Comparison of ENCODE assay signal across 9 cellular contexts in the genomic region with DNA sequence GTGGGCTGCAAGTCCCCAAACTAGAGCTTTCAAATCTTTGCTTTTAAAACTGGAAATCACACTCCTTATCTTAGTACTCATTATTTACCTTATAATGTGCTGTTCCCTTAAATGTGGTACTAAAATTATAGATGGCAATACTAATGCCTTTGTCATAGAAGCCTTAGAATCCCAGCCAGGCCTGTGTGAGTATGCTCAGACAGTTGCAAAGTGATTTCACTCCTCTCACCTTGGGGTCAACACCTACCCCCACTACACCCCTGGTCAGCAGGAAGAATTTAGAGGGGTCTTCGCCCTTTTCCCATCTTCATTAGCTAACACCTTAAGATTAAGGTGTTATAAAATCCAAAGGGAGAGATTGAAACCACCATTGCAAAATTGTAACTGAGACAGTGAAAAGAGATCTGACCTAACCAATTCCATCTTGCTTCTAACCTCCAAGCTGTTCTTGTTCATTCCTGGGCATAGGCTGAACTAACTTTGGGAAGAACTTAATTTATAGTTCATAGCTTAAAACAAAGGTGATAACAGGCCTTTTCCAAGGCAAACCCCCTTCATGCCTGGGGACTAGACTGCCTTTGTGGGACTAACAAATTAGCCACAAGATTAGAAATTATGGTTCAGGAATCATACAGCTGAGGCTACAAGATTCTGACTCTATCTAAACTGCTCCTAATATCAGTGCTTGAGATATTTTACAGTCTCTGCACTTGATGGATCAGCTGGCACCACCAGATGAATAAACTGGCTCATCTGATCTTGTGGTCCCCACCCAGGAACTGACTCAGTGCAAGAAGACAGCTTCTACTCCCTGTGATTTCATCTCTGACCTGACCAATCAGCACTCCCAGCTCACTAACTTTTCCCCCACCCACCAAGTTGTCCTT. TPM values are rescaled to one million over a fixed set of nuclear protein-coding genes. Genes with fewer than 3 reads are reported as not detected.
A peak's percentile ranks its signal among the peaks of the same experiment; 100 is the strongest.
DNase-seq lines count a peak whose midpoint lies in the region; TF ChIP-seq lines count a peak whose summit lies in the region.
"Had no signal": no experiment of that assay in that cellular context is flagged by ENCODE, and none has a peak within 500 bp of the region (broad histone marks: within the 10 kb centered on the region; RNA-seq: fewer than 3 reads in every experiment).

No MANE protein-coding gene starts in this region.

- H3K27ac ChIP-seq in left ventricle myocardium inferior (replicated peaks) (peak overlapping the region; percentile 90), thyroid gland (peak overlapping the region in 1 of 3 donors; percentile 0), coronary artery (peak overlapping the region in 1 of 2 donors; percentile 65)
- H3K27ac ChIP-seq: cardiac muscle cell had no signal

- no peaks in the 10 kb centered on the region for H3K27me3 Mint-ChIP-seq in activated T-helper 1 cell treated with anti-CD3 and anti-CD28 coated beads, Interleukin-12 subunit alpha, Interleukin-12 subunit beta, Interleukin-2, Interleukin-4 antibody, amounts not matched to agents 30 ng/mL and 10 ng/mL and 1 ng/mL, durations not matched to agents 14 hours and 24 hours and 36 hours (ENCODE audit: insufficient read depth)

- H3K36me3 ChIP-seq in left ventricle myocardium inferior (no peaks in the 10 kb centered on the region), thyroid gland (no peaks in the 10 kb centered on the region)
- H3K36me3 ChIP-seq: cardiac muscle cell had no signal

- H3K4me3 ChIP-seq in left ventricle myocardium inferior (no peak overlapping the region), thyroid gland (replicated peaks in 1 of 3) (no peak overlapping the region), coronary artery (no peak overlapping the region)
- H3K4me3 ChIP-seq: cardiac muscle cell had no signal

- H3K27me3 ChIP-seq in left ventricle myocardium inferior (ENCODE audit: low read depth) = no peaks in the 10 kb centered on the region
- no peaks in the 10 kb centered on the region for H3K27me3 ChIP-seq in thyroid gland
- H3K27me3 ChIP-seq: cardiac muscle cell had no signal

- no peaks in the 10 kb centered on the region for H3K9me3 Mint-ChIP-seq in activated T-helper 1 cell treated with anti-CD3 and anti-CD28 coated beads, Interleukin-12 subunit alpha, Interleukin-12 subunit beta, Interleukin-2, Interleukin-4 antibody, amounts not matched to agents 30 ng/mL and 10 ng/mL and 1 ng/mL, durations not matched to agents 14 hours and 24 hours and 36 hours

- no peaks in the 10 kb centered on the region for H3K9me3 ChIP-seq in left ventricle myocardium inferior (replicated peaks)
- H3K9me3 ChIP-seq in thyroid gland = no peaks in the 10 kb centered on the region

- peaks cover 24% of the 10 kb centered on the region for H3K4me1 Mint-ChIP-seq in activated T-helper 1 cell treated with anti-CD3 and anti-CD28 coated beads, Interleukin-12 subunit alpha, Interleukin-12 subunit beta, Interleukin-2, Interleukin-4 antibody, amounts not matched to agents 30 ng/mL and 10 ng/mL and 1 ng/mL, durations not matched to agents 14 hours and 24 hours and 36 hours (ENCODE audit: low read depth)

- peaks cover 36% of the 10 kb centered on the region for H3K4me1 ChIP-seq in left ventricle myocardium inferior
- peaks cover 0 to 21% of the 10 kb centered on the region in 2 donors for H3K4me1 ChIP-seq in thyroid gland

- H3K36me3 Mint-ChIP-seq in activated T-helper 1 cell treated with anti-CD3 and anti-CD28 coated beads, Interleukin-12 subunit alpha, Interleukin-12 subunit beta, Interleukin-2, Interleukin-4 antibody, amounts not matched to agents 30 ng/mL and 10 ng/mL and 1 ng/mL, durations not matched to agents 14 hours and 24 hours and 36 hours (ENCODE audit: low read depth) = peaks cover 9% of the 10 kb centered on the region

- DNase-seq in NCI-H226 = peak; percentile 85
- no peak for DNase-seq in activated T-helper 1 cell treated with anti-CD3 and anti-CD28 coated beads, Interleukin-12 subunit alpha, Interleukin-12 subunit beta, Interleukin-2, Interleukin-4 antibody, amounts not matched to agents 30 ng/mL and 10 ng/mL and 1 ng/mL, durations not matched to agents 14 hours and 24 hours and 36 hours (ENCODE audit: low spot score)
- no peak for DNase-seq in left ventricle myocardium inferior
- DNase-seq in stimulated activated CD8-positive, alpha-beta memory T cell treated with anti-CD3 and anti-CD28 coated beads, Interleukin-7, amount 100 ng/mL, for 48 hours (ENCODE audit: extremely low read depth in 1 of 2, low read depth in 1 of 2) = peak; percentile 20 to 73
- no peak for DNase-seq in thyroid gland
- DNase-seq in mesenteric fat pad (ENCODE audit: low spot score) = no peak
- no peak for DNase-seq in NCI-H510A treated with DMSO at 0.1 percent for 48 hours (lab: John Stamatoyannopoulos, UW)
- DNase-seq in coronary artery (ENCODE audit: low spot score) = no peak

- H3K4me3 Mint-ChIP-seq in activated T-helper 1 cell treated with anti-CD3 and anti-CD28 coated beads, Interleukin-12 subunit alpha, Interleukin-12 subunit beta, Interleukin-2, Interleukin-4 antibody, amounts not matched to agents 30 ng/mL and 10 ng/mL and 1 ng/mL, durations not matched to agents 14 hours and 24 hours and 36 hours = no peak overlapping the region

- intact Hi-C loops in activated T-helper 1 cell treated with anti-CD3 and anti-CD28 coated beads, Interleukin-12 subunit alpha, Interleukin-12 subunit beta, Interleukin-2, Interleukin-4 antibody, amounts not matched to agents 30 ng/mL and 10 ng/mL and 1 ng/mL, durations not matched to agents 14 hours and 24 hours and 36 hours (cut with micrococcal nuclease) = loop anchor here (1.0 kb wide), 1 partner anchor 10 kb away; a partner anchor contains a TSS
- intact Hi-C loops in left ventricle myocardium inferior (cut with micrococcal nuclease) = no loop called here
- intact Hi-C loops in thyroid gland (cut with DNase I) = no loop called here

- H3K27ac Mint-ChIP-seq in activated T-helper 1 cell treated with anti-CD3 and anti-CD28 coated beads, Interleukin-12 subunit alpha, Interleukin-12 subunit beta, Interleukin-2, Interleukin-4 antibody, amounts not matched to agents 30 ng/mL and 10 ng/mL and 1 ng/mL, durations not matched to agents 14 hours and 24 hours and 36 hours = peak overlapping the region; percentile 4

- TF ChIP-seq POLR2A in thyroid gland (IDR thresholded peaks at IDR 0.05) = no peak

- 95 to 100% methylated on average over 1 of the region's 1 CpG for WGBS in thyroid gland, 2 donors

- no peak for TF ChIP-seq CTCF in left ventricle myocardium inferior (IDR thresholded peaks at IDR 0.05; ENCODE audit: borderline replicate concordance)
- no peak for TF ChIP-seq CTCF in thyroid gland (IDR thresholded peaks at IDR 0.05)
- TF ChIP-seq CTCF in coronary artery (IDR thresholded peaks at IDR 0.05) = no peak

RNA-seq across cellular contexts. Expression of a gene that starts 10.4 kb away (rescaled TPM):
- total RNA-seq in activated T-helper 1 cell treated with anti-CD3 and anti-CD28 coated beads, Interleukin-12 subunit alpha, Interleukin-12 subunit beta, Interleukin-2, Interleukin-4 antibody, amounts not matched to agents 30 ng/mL and 10 ng/mL and 1 ng/mL, durations not matched to agents 14 hours and 24 hours and 36 hours = 121 and 132 TPM in 2 replicates
- total RNA-seq in left ventricle myocardium inferior (40.2 TPM), thyroid gland (100 to 1,000 TPM in 2 of 4 donors, 10 to 100 TPM in 2; 37.8 to 579 (median 144) TPM), mesenteric fat pad (42.2 TPM)

RNA-seq across cellular contexts. Expression of a gene that starts 38.0 kb away (rescaled TPM):
- 0.24 and 0.39 TPM in 2 replicates for total RNA-seq in activated T-helper 1 cell treated with anti-CD3 and anti-CD28 coated beads, Interleukin-12 subunit alpha, Interleukin-12 subunit beta, Interleukin-2, Interleukin-4 antibody, amounts not matched to agents 30 ng/mL and 10 ng/mL and 1 ng/mL, durations not matched to agents 14 hours and 24 hours and 36 hours
- total RNA-seq in left ventricle myocardium inferior = 9.5 TPM
- 10 to 100 TPM in 1 of 4 donors, 1 to 10 TPM in 3; 5.6 to 14.4 (median 9.6) TPM for total RNA-seq in thyroid gland
- 23.0 TPM for total RNA-seq in mesenteric fat pad

Comparison
In these comparisons a context has a peak if more than half of its experiments do, and no peak if none do; other contexts are left out.
1. DNase-seq: peak in NCI-H226 (single experiment) and stimulated activated CD8-positive, alpha-beta memory T cell treated with anti-CD3 and anti-CD28 coated beads, Interleukin-7, amount 100 ng/mL, for 48 hours (2 of 2); none in activated T-helper 1 cell treated with anti-CD3 and anti-CD28 coated beads, Interleukin-12 subunit alpha, Interleukin-12 subunit beta, Interleukin-2, Interleukin-4 antibody, amounts not matched to agents 30 ng/mL and 10 ng/mL and 1 ng/mL, durations not matched to agents 14 hours and 24 hours and 36 hours (single experiment), left ventricle myocardium inferior (single experiment), thyroid gland (0 of 2), mesenteric fat pad (single experiment), NCI-H510A treated with DMSO at 0.1 percent for 48 hours (single experiment) and coronary artery (single experiment).